In genomic region chr3:39143051-39143885, GRCh38 we compare ENCODE assay signal across 1 cellular context.
TF ChIP-seq lines count a peak whose summit lies in the region.

No MANE protein-coding gene starts in this region.

TF ChIP-seq in HepG2, 621 proteins besides CTCF, POLR2A, EP300 and RAD21:
- no peak for TF ChIP-seq ZNF292 (CRISPR knock-in tag; IDR thresholded peaks at IDR 0.05; ENCODE audit: borderline replicate concordance, low read depth)
- TF ChIP-seq SRSF9 (IDR thresholded peaks at IDR 0.05; ENCODE audit: borderline replicate concordance, insufficient read depth, low read depth, low read length, poor library complexity, severe bottlenecking) = no peak
- TF ChIP-seq SMAD1 (CRISPR knock-in tag; IDR thresholded peaks at IDR 0.05; ENCODE audit: borderline replicate concordance, low read depth) = no peak
- no peak for TF ChIP-seq ZNF816 (CRISPR knock-in tag; IDR thresholded peaks at IDR 0.05; ENCODE audit: borderline replicate concordance)
- peak; percentile 24 for TF ChIP-seq AGO2 (optimal IDR thresholded peaks at IDR 0.05; ENCODE audit: low read depth, low read length)
- TF ChIP-seq PAF1 (CRISPR knock-in tag; IDR thresholded peaks at IDR 0.05) = no peak
